In genomic region chr14:69636051-69636639, GRCh38 we compare ENCODE assay signal across 8 cellular contexts. TPM values are rescaled to one million over a fixed set of nuclear protein-coding genes. Genes with fewer than 3 reads are reported as not detected.
DNase-seq lines count a peak whose midpoint lies in the region; ATAC-seq and TF ChIP-seq lines count a peak whose summit lies in the region.

No MANE protein-coding gene starts in this region.

- DNase-seq in NCI-H2107 treated with DMSO at 0.1 percent for 48 hours (lab: John Stamatoyannopoulos, UW; ENCODE audit: unreplicated experiment) (peak; percentile 79), NCI-H2107 (lab: John Stamatoyannopoulos, UW) (no peak), lung (ENCODE audit: low spot score) (no peak), mesenteric fat pad (ENCODE audit: low spot score) (no peak), RWPE1 (ENCODE audit: low spot score) (no peak)
- peak; percentile 74 to 75 for DNase-seq in activated T-cell treated with anti-CD3 and anti-CD28 coated beads, Interleukin-2, amount 50 U/mL, for 48 hours

- no peak overlapping the region for H3K4me3 ChIP-seq in lung
- H3K4me3 ChIP-seq in thymus (ENCODE audit: low read length): no peak overlapping the region

- H3K27me3 ChIP-seq in lung (ENCODE audit: control insufficient read depth, insufficient read depth) (no peaks in the 10 kb centered on the region), thymus (ENCODE audit: control insufficient read depth, insufficient read depth) (no peaks in the 10 kb centered on the region)

- no peaks in the 10 kb centered on the region for H3K9me3 ChIP-seq in lung (ENCODE audit: control insufficient read depth in 2 of 2, insufficient read depth in 1 of 2, low read length in 1 of 2)
- no peaks in the 10 kb centered on the region for H3K9me3 ChIP-seq in thymus (ENCODE audit: control insufficient read depth)

- POLR2A ChIA-PET in RWPE1 (lab: Yijun Ruan, JAX; ENCODE audit: low non-redundant PET): no interaction called here

- WGBS in lung, 2 donors: 32 to 43% methylated on average over 4 of the region's 4 CpGs
- 75% methylated on average over 4 of the region's 4 CpGs for WGBS in thymus

- peak overlapping the region; percentile 24 to 89 for H3K27ac ChIP-seq in lung (ENCODE audit: low read depth in 1 of 2, low read length in 1 of 2)
- H3K27ac ChIP-seq in thymus (ENCODE audit: low read depth): peak overlapping the region; percentile 32
- no peak overlapping the region for H3K27ac ChIP-seq in RWPE1

- TF ChIP-seq CTCF in lung (IDR thresholded peaks at IDR 0.05; ENCODE audit: control extremely low read depth, extremely low read depth) (no peak), RWPE1 (conservative IDR thresholded peaks at IDR 0.05; ENCODE audit: low read depth) (no peak)

- H3K4me1 ChIP-seq in lung (ENCODE audit: control insufficient read depth in 2 of 2, insufficient read depth in 2 of 2, low read length in 2 of 2) (peaks cover 40 to 60% of the 10 kb centered on the region in 2 donors), thymus (ENCODE audit: control insufficient read depth, insufficient read depth, low read length) (peaks cover 29% of the 10 kb centered on the region)

- ATAC-seq in lung (ENCODE audit: insufficient read depth, low FRiP score) (peak; percentile 44), GM18858 (IDR thresholded peaks at IDR 0.05; ENCODE audit: unreplicated experiment) (no peak)

- CTCF ChIA-PET in RWPE1 (lab: Yijun Ruan, JAX): no interaction called here

- no peaks in the 10 kb centered on the region for H3K36me3 ChIP-seq in lung (ENCODE audit: control insufficient read depth in 2 of 2, insufficient read depth in 2 of 2, low read length in 2 of 2)
- no peaks in the 10 kb centered on the region for H3K36me3 ChIP-seq in thymus (ENCODE audit: control insufficient read depth, insufficient read depth)

RNA-seq across cellular contexts. Expression of gene SUSD6, which starts 24.7 kb away (rescaled TPM):
- total RNA-seq in lung (10 to 100 TPM; 51.3 to 75.1 TPM), mesenteric fat pad (48.0 TPM)
- polyA plus RNA-seq in lung (10 to 100 TPM; 16.0 to 70.7 TPM), thymus (23.7 TPM)

Comparison
In these comparisons a context has a peak if more than half of its experiments do, and no peak if none do; other contexts are left out.
1. DNase-seq: peak in NCI-H2107 treated with DMSO at 0.1 percent for 48 hours (single experiment) and activated T-cell treated with anti-CD3 and anti-CD28 coated beads, Interleukin-2, amount 50 U/mL, for 48 hours (2 of 2); none in NCI-H2107 (single experiment), lung (single experiment), mesenteric fat pad (single experiment) and RWPE1 (single experiment).